ENCODE assay signal across 27 cellular contexts in the genomic region with DNA sequence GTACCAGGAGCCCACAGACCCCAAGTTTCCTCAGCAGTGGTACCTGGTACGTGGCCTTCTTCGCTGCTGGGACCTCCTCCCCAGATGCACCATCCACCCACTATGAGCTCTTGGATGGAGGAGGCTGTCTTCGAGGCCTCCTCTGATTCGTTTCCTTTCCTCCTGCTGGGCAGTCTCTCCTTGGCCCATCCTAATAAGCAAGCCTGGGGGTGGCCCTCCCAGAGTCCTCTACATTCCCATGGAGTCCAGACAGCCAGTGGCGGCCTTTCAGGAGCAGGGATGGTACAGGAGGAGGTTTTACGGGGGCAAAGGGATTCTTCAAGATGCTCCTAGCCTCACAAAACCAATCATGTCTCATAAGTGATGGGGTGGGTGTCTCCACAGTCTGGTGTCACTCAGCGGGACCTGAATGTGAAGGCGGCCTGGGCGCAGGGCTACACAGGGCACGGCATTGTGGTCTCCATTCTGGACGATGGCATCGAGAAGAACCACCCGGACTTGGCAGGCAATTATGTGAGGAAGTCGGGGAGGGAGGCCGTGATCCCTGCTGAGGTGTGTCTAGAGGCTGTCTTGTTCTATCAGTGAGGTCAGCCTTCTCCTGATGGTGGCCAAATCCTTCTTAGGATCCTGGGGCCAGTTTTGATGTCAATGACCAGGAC. TPM values are rescaled to one million over a fixed set of nuclear protein-coding genes. Genes with fewer than 3 reads are reported as not detected.
A peak's percentile ranks its signal among the peaks of the same experiment; 100 is the strongest.
DNase-seq lines count a peak whose midpoint lies in the region; ATAC-seq and TF ChIP-seq lines count a peak whose summit lies in the region.
"Had no signal": no experiment of that assay in that cellular context is flagged by ENCODE, and none has a peak within 500 bp of the region (broad histone marks: within the 10 kb centered on the region; RNA-seq: fewer than 3 reads in every experiment).

No MANE protein-coding gene starts in this region.

- H3K27ac Mint-ChIP-seq in activated CD4-positive, alpha-beta T cell treated with anti-CD3 and anti-CD28 coated beads for 36 hours: peak overlapping the region; percentile 60
- peak overlapping the region in 5 of 8 donors; percentile 17 to 78 (median 60) for H3K27ac Mint-ChIP-seq in CD8-positive, alpha-beta memory T cell
- H3K27ac Mint-ChIP-seq in activated T-helper 2 cell treated with anti-CD3 and anti-CD28 coated beads, Interferon-gamma antibody, Interleukin-2, Interleukin-4, amounts not matched to agents 10 μg/mL and 5 μg/mL and 100 μg/mL, durations not matched to agents 14 hours and 24 hours and 36 hours: peak overlapping the region; percentile 72
- peak overlapping the region; percentile 62 for H3K27ac Mint-ChIP-seq in neural crest cell (ENCODE audit: unreplicated experiment)
- H3K27ac Mint-ChIP-seq: activated naive CD4-positive, alpha-beta T cell treated with anti-CD3 and anti-CD28 coated beads, Interleukin-2, amount 50 U/mL, for 24 hours; memory B cell had no signal

- H3K27ac ChIP-seq in CD8-positive, alpha-beta memory T cell (ENCODE audit: low read depth, low read length): no peak overlapping the region
- H3K27ac ChIP-seq: psoas muscle, SK-N-MC, thoracic aorta, vagina, VCaP had no signal

- CTCF ChIA-PET in activated CD4-positive, alpha-beta T cell treated with anti-CD3 and anti-CD28 coated beads for 36 hours (lab: Charles Lee): interaction anchor here (1.0 to 1.5 kb wide), 2 partner anchors 10 to 26 kb away, joined by 3 to 5 read pairs; no protein-coding TSS in a partner anchor
- CTCF ChIA-PET in CD8-positive, alpha-beta memory T cell (lab: Charles Lee): interaction anchor here (1.3 kb wide), 1 partner anchor 9 kb away, joined by 6 read pairs; no protein-coding TSS in a partner anchor

- POLR2A ChIA-PET in activated CD4-positive, alpha-beta T cell treated with anti-CD3 and anti-CD28 coated beads for 36 hours (lab: Charles Lee): no interaction called here
- POLR2A ChIA-PET in CD8-positive, alpha-beta memory T cell (lab: Charles Lee): no interaction called here

- no peak for TF ChIP-seq CTCF in neural crest cell (conservative IDR thresholded peaks at IDR 0.05)

- ATAC-seq in activated CD4-positive, alpha-beta T cell treated with anti-CD3 and anti-CD28 coated beads for 36 hours: no peak
- ATAC-seq: GM12878, psoas muscle had no signal

- H3K4me3 Mint-ChIP-seq in activated CD4-positive, alpha-beta T cell treated with anti-CD3 and anti-CD28 coated beads for 36 hours: peak overlapping the region; percentile 36
- no peak overlapping the region for H3K4me3 Mint-ChIP-seq in CD8-positive, alpha-beta memory T cell
- H3K4me3 Mint-ChIP-seq in activated T-helper 2 cell treated with anti-CD3 and anti-CD28 coated beads, Interferon-gamma antibody, Interleukin-2, Interleukin-4, amounts not matched to agents 10 μg/mL and 5 μg/mL and 100 μg/mL, durations not matched to agents 14 hours and 24 hours and 36 hours (ENCODE audit: low read depth): peak overlapping the region; percentile 33
- no peak overlapping the region for H3K4me3 Mint-ChIP-seq in neural crest cell
- H3K4me3 Mint-ChIP-seq: activated naive CD4-positive, alpha-beta T cell treated with anti-CD3 and anti-CD28 coated beads, Interleukin-2, amount 50 U/mL, for 24 hours; memory B cell had no signal

- H3K4me1 Mint-ChIP-seq in activated CD4-positive, alpha-beta T cell treated with anti-CD3 and anti-CD28 coated beads for 36 hours: peaks cover 21% of the 10 kb centered on the region
- peaks cover 11 to 22% (median 16%) of the 10 kb centered on the region in 3 donors for H3K4me1 Mint-ChIP-seq in CD8-positive, alpha-beta memory T cell
- peaks cover 32% of the 10 kb centered on the region for H3K4me1 Mint-ChIP-seq in activated T-helper 2 cell treated with anti-CD3 and anti-CD28 coated beads, Interferon-gamma antibody, Interleukin-2, Interleukin-4, amounts not matched to agents 10 μg/mL and 5 μg/mL and 100 μg/mL, durations not matched to agents 14 hours and 24 hours and 36 hours (ENCODE audit: low read depth)
- H3K4me1 Mint-ChIP-seq in neural crest cell: peaks cover 22% of the 10 kb centered on the region

- H3K27me3 Mint-ChIP-seq in activated CD4-positive, alpha-beta T cell treated with anti-CD3 and anti-CD28 coated beads for 36 hours: no peaks in the 10 kb centered on the region
- H3K27me3 Mint-ChIP-seq in CD8-positive, alpha-beta memory T cell: no peaks in the 10 kb centered on the region
- no peaks in the 10 kb centered on the region for H3K27me3 Mint-ChIP-seq in activated T-helper 2 cell treated with anti-CD3 and anti-CD28 coated beads, Interferon-gamma antibody, Interleukin-2, Interleukin-4, amounts not matched to agents 10 μg/mL and 5 μg/mL and 100 μg/mL, durations not matched to agents 14 hours and 24 hours and 36 hours (ENCODE audit: low read depth)
- no peaks in the 10 kb centered on the region for H3K27me3 Mint-ChIP-seq in neural crest cell (ENCODE audit: low read depth)
- H3K27me3 Mint-ChIP-seq: activated naive CD4-positive, alpha-beta T cell treated with anti-CD3 and anti-CD28 coated beads, Interleukin-2, amount 50 U/mL, for 24 hours; CD4-positive, CD25-positive, alpha-beta regulatory T cell; memory B cell had no signal

- intact Hi-C loops in activated CD4-positive, alpha-beta T cell treated with anti-CD3 and anti-CD28 coated beads for 36 hours (cut with DNase I, micrococcal nuclease): loop anchor here in 1 of 2 experiments (10.0 kb wide), 1 partner anchor 62 kb away; no protein-coding TSS in a partner anchor
- intact Hi-C loops in activated T-helper 2 cell treated with anti-CD3 and anti-CD28 coated beads, Interferon-gamma antibody, Interleukin-2, Interleukin-4, amounts not matched to agents 10 μg/mL and 5 μg/mL and 100 μg/mL, durations not matched to agents 14 hours and 24 hours and 36 hours (cut with micrococcal nuclease): no loop called here

- H3K36me3 Mint-ChIP-seq in activated CD4-positive, alpha-beta T cell treated with anti-CD3 and anti-CD28 coated beads for 36 hours (ENCODE audit: low read depth): peaks cover 78% of the 10 kb centered on the region
- peaks cover 0 to 67% (median 4%) of the 10 kb centered on the region in 3 donors for H3K36me3 Mint-ChIP-seq in CD8-positive, alpha-beta memory T cell
- H3K36me3 Mint-ChIP-seq in activated T-helper 2 cell treated with anti-CD3 and anti-CD28 coated beads, Interferon-gamma antibody, Interleukin-2, Interleukin-4, amounts not matched to agents 10 μg/mL and 5 μg/mL and 100 μg/mL, durations not matched to agents 14 hours and 24 hours and 36 hours (ENCODE audit: low read depth): peaks cover 89% of the 10 kb centered on the region
- no peaks in the 10 kb centered on the region for H3K36me3 Mint-ChIP-seq in neural crest cell (ENCODE audit: low read depth)

- no peak overlapping the region for H3K4me3 ChIP-seq in CD8-positive, alpha-beta memory T cell (ENCODE audit: low read length)
- H3K4me3 ChIP-seq: GM12878, psoas muscle, SK-N-MC, thoracic aorta, vagina had no signal

- peaks cover 19% of the 10 kb centered on the region for H3K4me1 ChIP-seq in CD8-positive, alpha-beta memory T cell (ENCODE audit: insufficient read depth, low read length)

- H3K36me3 ChIP-seq in CD8-positive, alpha-beta memory T cell (ENCODE audit: insufficient read depth, low read length): peaks cover 16% of the 10 kb centered on the region

- H3K9me3 ChIP-seq in CD8-positive, alpha-beta memory T cell (ENCODE audit: low read length): no peaks in the 10 kb centered on the region
- H3K9me3 ChIP-seq: psoas muscle, thoracic aorta, vagina had no signal

- DNase-seq in activated CD4-positive, alpha-beta T cell treated with anti-CD3 and anti-CD28 coated beads for 36 hours: no peak
- no peak for DNase-seq in activated CD4-positive, alpha-beta T cell treated with anti-CD3 and anti-CD28 coated beads for 48 hours
- DNase-seq in CD8-positive, alpha-beta memory T cell: no peak
- no peak for DNase-seq in activated T-helper 2 cell treated with anti-CD3 and anti-CD28 coated beads, Interferon-gamma antibody, Interleukin-2, Interleukin-4, amounts not matched to agents 10 μg/mL and 5 μg/mL and 100 μg/mL, durations not matched to agents 14 hours and 24 hours and 36 hours (ENCODE audit: low spot score)
- DNase-seq in neural crest cell (ENCODE audit: low read depth, low spot score): no peak
- DNase-seq in NCI-H1092 treated with DMSO at 0.1 percent for 48 hours (lab: John Stamatoyannopoulos, UW): no peak
- DNase-seq in amniotic stem cell (lab: John Stamatoyannopoulos, UW): no peak
- DNase-seq in NCI-H345 (lab: John Stamatoyannopoulos, UW): no peak
- DNase-seq: activated CD4-positive, alpha-beta T cell treated with anti-CD3 and anti-CD28 coated beads, Interleukin-2, amount 50 U/mL, for 48 hours; activated T-cell treated with anti-CD3 and anti-CD28 coated beads, Interleukin-2, amount 50 U/mL, for 1 hour; CD4-positive, CD25-positive, alpha-beta regulatory T cell; cerebellar nuclear complex; KG1; MM.1S; NCI-H1417; NCI-H2029 treated with DMSO at 0.1 percent for 48 hours; NCI-H774; psoas muscle; stimulated activated CD4-positive, alpha-beta T cell treated with anti-CD3 and anti-CD28 coated beads, Interleukin-15, amount 100 ng/mL, for 24 hours; stimulated activated naive CD4-positive, alpha-beta T cell treated with Interleukin-2 at 50 U/mL for 16 hours had no signal

- no peaks in the 10 kb centered on the region for H3K27me3 ChIP-seq in CD8-positive, alpha-beta memory T cell (ENCODE audit: insufficient read depth, low read length, poor library complexity, severe bottlenecking)
- H3K27me3 ChIP-seq: vagina had no signal

- H3K9me3 Mint-ChIP-seq in activated CD4-positive, alpha-beta T cell treated with anti-CD3 and anti-CD28 coated beads for 36 hours (ENCODE audit: low read depth): no peaks in the 10 kb centered on the region
- no peaks in the 10 kb centered on the region for H3K9me3 Mint-ChIP-seq in CD8-positive, alpha-beta memory T cell
- no peaks in the 10 kb centered on the region for H3K9me3 Mint-ChIP-seq in activated T-helper 2 cell treated with anti-CD3 and anti-CD28 coated beads, Interferon-gamma antibody, Interleukin-2, Interleukin-4, amounts not matched to agents 10 μg/mL and 5 μg/mL and 100 μg/mL, durations not matched to agents 14 hours and 24 hours and 36 hours
- H3K9me3 Mint-ChIP-seq in neural crest cell: no peaks in the 10 kb centered on the region
- H3K9me3 Mint-ChIP-seq: activated naive CD4-positive, alpha-beta T cell treated with anti-CD3 and anti-CD28 coated beads, Interleukin-2, amount 50 U/mL, for 24 hours; CD4-positive, CD25-positive, alpha-beta regulatory T cell; memory B cell had no signal

RNA-seq across cellular contexts. Expression of a gene that starts 7.7 kb away (rescaled TPM):
- 10 to 100 TPM; 12.2 to 15.6 TPM for total RNA-seq in activated CD4-positive, alpha-beta T cell treated with anti-CD3 and anti-CD28 coated beads for 36 hours
- 1 to 10 TPM; 2.5 to 2.6 TPM for total RNA-seq in CD8-positive, alpha-beta memory T cell
- 0.28 TPM for polyA plus RNA-seq in CD8-positive, alpha-beta memory T cell
- total RNA-seq in activated T-helper 2 cell treated with anti-CD3 and anti-CD28 coated beads, Interferon-gamma antibody, Interleukin-2, Interleukin-4, amounts not matched to agents 10 μg/mL and 5 μg/mL and 100 μg/mL, durations not matched to agents 14 hours and 24 hours and 36 hours: 51.9 and 55.8 TPM in 2 replicates
- 2.8 TPM in 2 replicates for total RNA-seq in neural crest cell

RNA-seq across cellular contexts. Expression of a gene that starts 8.3 kb away (rescaled TPM):
- 100 to 1,000 TPM; 406 to 422 TPM for total RNA-seq in activated CD4-positive, alpha-beta T cell treated with anti-CD3 and anti-CD28 coated beads for 36 hours
- total RNA-seq in CD8-positive, alpha-beta memory T cell: 100 to 1,000 TPM; 121 to 124 TPM
- 11.7 TPM for polyA plus RNA-seq in CD8-positive, alpha-beta memory T cell
- 564 and 570 TPM in 2 replicates for total RNA-seq in activated T-helper 2 cell treated with anti-CD3 and anti-CD28 coated beads, Interferon-gamma antibody, Interleukin-2, Interleukin-4, amounts not matched to agents 10 μg/mL and 5 μg/mL and 100 μg/mL, durations not matched to agents 14 hours and 24 hours and 36 hours
- total RNA-seq in neural crest cell: 14.8 and 15.7 TPM in 2 replicates

RNA-seq across cellular contexts. Expression of a gene that starts 26.5 kb away (rescaled TPM):
- total RNA-seq in activated CD4-positive, alpha-beta T cell treated with anti-CD3 and anti-CD28 coated beads for 36 hours: 100 to 1,000 TPM in 1 of 2 experiments, 10 to 100 TPM in 1; 76.6 to 104 TPM
- total RNA-seq in CD8-positive, alpha-beta memory T cell: 10 to 100 TPM; 90.7 to 92.7 TPM
- 10.8 TPM for polyA plus RNA-seq in CD8-positive, alpha-beta memory T cell
- total RNA-seq in activated T-helper 2 cell treated with anti-CD3 and anti-CD28 coated beads, Interferon-gamma antibody, Interleukin-2, Interleukin-4, amounts not matched to agents 10 μg/mL and 5 μg/mL and 100 μg/mL, durations not matched to agents 14 hours and 24 hours and 36 hours: 200 and 201 TPM in 2 replicates
- 78.0 and 81.6 TPM in 2 replicates for total RNA-seq in neural crest cell

RNA-seq across cellular contexts. Expression of a gene that starts 55.7 kb away (rescaled TPM):
- total RNA-seq in activated CD4-positive, alpha-beta T cell treated with anti-CD3 and anti-CD28 coated beads for 36 hours: 10 to 100 TPM; 34.2 to 41.2 TPM
- total RNA-seq in CD8-positive, alpha-beta memory T cell: 10 to 100 TPM; 39.5 to 43.5 TPM
- 34.7 TPM for polyA plus RNA-seq in CD8-positive, alpha-beta memory T cell
- total RNA-seq in activated T-helper 2 cell treated with anti-CD3 and anti-CD28 coated beads, Interferon-gamma antibody, Interleukin-2, Interleukin-4, amounts not matched to agents 10 μg/mL and 5 μg/mL and 100 μg/mL, durations not matched to agents 14 hours and 24 hours and 36 hours: 38.6 and 43.0 TPM in 2 replicates
- 15.7 and 16.7 TPM in 2 replicates for total RNA-seq in neural crest cell

RNA-seq across cellular contexts. Expression of a gene that starts 58.4 kb away (rescaled TPM):
- 10 to 100 TPM; 51.4 to 65.6 TPM for total RNA-seq in activated CD4-positive, alpha-beta T cell treated with anti-CD3 and anti-CD28 coated beads for 36 hours
- 10 to 100 TPM; 74.6 to 78.2 TPM for total RNA-seq in CD8-positive, alpha-beta memory T cell
- polyA plus RNA-seq in CD8-positive, alpha-beta memory T cell: 68.6 TPM
- 74.1 and 75.7 TPM in 2 replicates for total RNA-seq in activated T-helper 2 cell treated with anti-CD3 and anti-CD28 coated beads, Interferon-gamma antibody, Interleukin-2, Interleukin-4, amounts not matched to agents 10 μg/mL and 5 μg/mL and 100 μg/mL, durations not matched to agents 14 hours and 24 hours and 36 hours
- total RNA-seq in neural crest cell: 65.4 and 73.8 TPM in 2 replicates

Comparison
In these comparisons a context has a peak if more than half of its experiments do, and no peak if none do; other contexts are left out.
1. H3K4me3 Mint-ChIP-seq: peak in activated CD4-positive, alpha-beta T cell treated with anti-CD3 and anti-CD28 coated beads for 36 hours (single experiment) and activated T-helper 2 cell treated with anti-CD3 and anti-CD28 coated beads, Interferon-gamma antibody, Interleukin-2, Interleukin-4, amounts not matched to agents 10 μg/mL and 5 μg/mL and 100 μg/mL, durations not matched to agents 14 hours and 24 hours and 36 hours (single experiment); none in CD8-positive, alpha-beta memory T cell (0 of 7) and neural crest cell (single experiment).
2. Peak in every context shown above with its lines, with median percentiles within 50 percentile points of each other: H3K27ac Mint-ChIP-seq.